8 cellular contexts compared by ENCODE assay signal in the genomic region with DNA sequence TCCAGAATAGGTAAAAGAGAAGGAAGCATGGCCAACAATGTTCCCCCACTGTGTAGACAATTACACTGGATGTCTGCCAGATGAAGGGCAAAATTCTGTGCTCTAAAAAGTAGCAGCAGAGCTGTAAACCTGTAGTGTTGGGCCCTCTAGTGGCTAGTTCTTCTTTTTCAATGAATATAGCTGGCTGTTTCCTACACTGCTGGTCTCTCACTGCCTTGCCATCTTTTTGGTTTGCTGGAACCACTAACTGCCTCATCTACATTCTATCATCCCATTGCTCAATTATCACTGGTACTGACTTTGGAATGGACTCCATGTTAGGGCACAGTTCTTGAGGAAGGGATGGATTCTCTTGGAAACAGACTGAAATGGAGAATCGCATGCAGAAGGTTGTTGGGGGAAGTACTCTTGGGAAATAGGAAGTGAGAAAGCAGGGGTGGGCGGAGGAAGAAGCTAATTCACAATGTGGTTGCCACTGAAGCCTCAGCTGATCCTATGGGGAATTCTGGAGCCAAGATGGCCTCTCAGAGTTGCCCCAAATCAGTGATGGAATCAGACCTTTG. TPM values are rescaled to one million over a fixed set of nuclear protein-coding genes. Genes with fewer than 3 reads are reported as not detected.
DNase-seq lines count a peak whose midpoint lies in the region; ATAC-seq and TF ChIP-seq lines count a peak whose summit lies in the region.

No MANE protein-coding gene starts in this region.

- TF ChIP-seq CTCF in BE2C (IDR thresholded peaks at IDR 0.05; ENCODE audit: low read depth, low read length): peak; percentile 86
- peak; percentile 74 for TF ChIP-seq CTCF in LNCaP clone FGC (IDR thresholded peaks at IDR 0.05; ENCODE audit: control insufficient read depth, extremely low read depth, insufficient read depth)

- no peaks in the 10 kb centered on the region for H3K27me3 ChIP-seq in BE2C

- H3K4me1 ChIP-seq in BE2C: peaks cover 22% of the 10 kb centered on the region

- H3K4me3 ChIP-seq in BE2C (ENCODE audit: low read depth, low read length) (no peak overlapping the region), LNCaP clone FGC (ENCODE audit: low read depth, low read length) (no peak overlapping the region)

- intact Hi-C loops in activated T-helper 1 cell treated with anti-CD3 and anti-CD28 coated beads, Interleukin-12 subunit alpha, Interleukin-12 subunit beta, Interleukin-2, Interleukin-4 antibody, amounts not matched to agents 30 ng/mL and 10 ng/mL and 1 ng/mL, durations not matched to agents 14 hours and 24 hours and 36 hours (cut with micrococcal nuclease): loop anchor here (1.0 to 2.0 kb wide), 5 partner anchors 51 to 485 kb away; a partner anchor contains a TSS

- H3K9me3 ChIP-seq in BE2C: no peaks in the 10 kb centered on the region

- H3K4me1 Mint-ChIP-seq in activated T-helper 1 cell treated with anti-CD3 and anti-CD28 coated beads, Interleukin-12 subunit alpha, Interleukin-12 subunit beta, Interleukin-2, Interleukin-4 antibody, amounts not matched to agents 30 ng/mL and 10 ng/mL and 1 ng/mL, durations not matched to agents 14 hours and 24 hours and 36 hours (ENCODE audit: low read depth): peaks cover 7% of the 10 kb centered on the region

- no peak overlapping the region for H3K4me3 Mint-ChIP-seq in activated T-helper 1 cell treated with anti-CD3 and anti-CD28 coated beads, Interleukin-12 subunit alpha, Interleukin-12 subunit beta, Interleukin-2, Interleukin-4 antibody, amounts not matched to agents 30 ng/mL and 10 ng/mL and 1 ng/mL, durations not matched to agents 14 hours and 24 hours and 36 hours

- no peaks in the 10 kb centered on the region for H3K9me3 Mint-ChIP-seq in activated T-helper 1 cell treated with anti-CD3 and anti-CD28 coated beads, Interleukin-12 subunit alpha, Interleukin-12 subunit beta, Interleukin-2, Interleukin-4 antibody, amounts not matched to agents 30 ng/mL and 10 ng/mL and 1 ng/mL, durations not matched to agents 14 hours and 24 hours and 36 hours

- peaks cover 12% of the 10 kb centered on the region for H3K27me3 Mint-ChIP-seq in activated T-helper 1 cell treated with anti-CD3 and anti-CD28 coated beads, Interleukin-12 subunit alpha, Interleukin-12 subunit beta, Interleukin-2, Interleukin-4 antibody, amounts not matched to agents 30 ng/mL and 10 ng/mL and 1 ng/mL, durations not matched to agents 14 hours and 24 hours and 36 hours (ENCODE audit: insufficient read depth)

- ATAC-seq in GM18858 (IDR thresholded peaks at IDR 0.05; ENCODE audit: unreplicated experiment) (peak; percentile 72), GM21528 (IDR thresholded peaks at IDR 0.05; ENCODE audit: low FRiP score, unreplicated experiment) (no peak)

- peak; percentile 68 for DNase-seq in BE2C
- no peak for DNase-seq in LNCaP clone FGC (ENCODE audit: low read depth)
- DNase-seq in OCI-M1 (lab: John Stamatoyannopoulos, UW): peak; percentile 99
- DNase-seq in activated T-helper 1 cell treated with anti-CD3 and anti-CD28 coated beads, Interleukin-12 subunit alpha, Interleukin-12 subunit beta, Interleukin-2, Interleukin-4 antibody, amounts not matched to agents 30 ng/mL and 10 ng/mL and 1 ng/mL, durations not matched to agents 14 hours and 24 hours and 36 hours (ENCODE audit: low spot score): peak; percentile 12
- DNase-seq in germinal center (ENCODE audit: low spot score): peak; percentile 63
- peak; percentile 88 for DNase-seq in pons (ENCODE audit: low spot score)

- no peaks in the 10 kb centered on the region for H3K36me3 ChIP-seq in BE2C

- H3K36me3 Mint-ChIP-seq in activated T-helper 1 cell treated with anti-CD3 and anti-CD28 coated beads, Interleukin-12 subunit alpha, Interleukin-12 subunit beta, Interleukin-2, Interleukin-4 antibody, amounts not matched to agents 30 ng/mL and 10 ng/mL and 1 ng/mL, durations not matched to agents 14 hours and 24 hours and 36 hours (ENCODE audit: low read depth): no peaks in the 10 kb centered on the region

- H3K27ac Mint-ChIP-seq in activated T-helper 1 cell treated with anti-CD3 and anti-CD28 coated beads, Interleukin-12 subunit alpha, Interleukin-12 subunit beta, Interleukin-2, Interleukin-4 antibody, amounts not matched to agents 30 ng/mL and 10 ng/mL and 1 ng/mL, durations not matched to agents 14 hours and 24 hours and 36 hours: no peak overlapping the region

RNA-seq across cellular contexts. Expression of a gene that starts 17.9 kb away (rescaled TPM):
- not detected for polyA plus RNA-seq in BE2C (2012; ENCODE audit: insufficient read depth, insufficient read length, low read depth)
- total RNA-seq in activated T-helper 1 cell treated with anti-CD3 and anti-CD28 coated beads, Interleukin-12 subunit alpha, Interleukin-12 subunit beta, Interleukin-2, Interleukin-4 antibody, amounts not matched to agents 30 ng/mL and 10 ng/mL and 1 ng/mL, durations not matched to agents 14 hours and 24 hours and 36 hours: not detected in 2 replicates

RNA-seq across cellular contexts. Expression of a gene that starts 44.1 kb away (rescaled TPM):
- 1.6 TPM for polyA plus RNA-seq in BE2C (2012; ENCODE audit: insufficient read depth, insufficient read length, low read depth)
- 2.7 and 3.4 TPM in 2 replicates for total RNA-seq in activated T-helper 1 cell treated with anti-CD3 and anti-CD28 coated beads, Interleukin-12 subunit alpha, Interleukin-12 subunit beta, Interleukin-2, Interleukin-4 antibody, amounts not matched to agents 30 ng/mL and 10 ng/mL and 1 ng/mL, durations not matched to agents 14 hours and 24 hours and 36 hours

RNA-seq across cellular contexts. Expression of a gene that starts 51.2 kb away (rescaled TPM):
- polyA plus RNA-seq in BE2C (2012; ENCODE audit: insufficient read depth, insufficient read length, low read depth): 0.45 TPM
- total RNA-seq in activated T-helper 1 cell treated with anti-CD3 and anti-CD28 coated beads, Interleukin-12 subunit alpha, Interleukin-12 subunit beta, Interleukin-2, Interleukin-4 antibody, amounts not matched to agents 30 ng/mL and 10 ng/mL and 1 ng/mL, durations not matched to agents 14 hours and 24 hours and 36 hours: 4.0 and 4.5 TPM in 2 replicates
